In genomic region chr10:4231439-4231838, GRCh38 we compare ENCODE assay signal across 24 cellular contexts.
"Had no signal": no experiment of that assay in that cellular context is flagged by ENCODE, and none has a peak within 500 bp of the region (broad histone marks: within the 10 kb centered on the region; RNA-seq: fewer than 3 reads in every experiment).

No MANE protein-coding gene starts in this region.

- DNase-seq: colonic mucosa; cortex of kidney; dermis blood vessel endothelial cell; dorsolateral prefrontal cortex; effector CD4-positive, alpha-beta T cell; effector CD8-positive, alpha-beta T cell; effector memory CD4-positive, alpha-beta T cell; effector memory CD8-positive, alpha-beta T cell; endodermal cell; erythroblast; esophagus squamous epithelium; foreskin fibroblast; foreskin keratinocyte; foreskin melanocyte; gastrocnemius medialis; glutamatergic neuron; head of caudate nucleus; heart left ventricle; heart right ventricle had no signal

- H3K4me1 ChIP-seq: colonic mucosa, esophagus muscularis mucosa, esophagus squamous epithelium, gastrocnemius medialis, gastroesophageal sphincter, heart left ventricle had no signal

- H3K27ac ChIP-seq: colonic mucosa, coronary artery, dorsolateral prefrontal cortex, epithelial cell of prostate, esophagus muscularis mucosa, esophagus squamous epithelium, foreskin keratinocyte, gastrocnemius medialis, gastroesophageal sphincter, heart left ventricle, heart right ventricle had no signal

- H3K27me3 ChIP-seq: colonic mucosa, dorsolateral prefrontal cortex, esophagus muscularis mucosa, esophagus squamous epithelium, foreskin keratinocyte, gastrocnemius medialis, gastroesophageal sphincter, heart left ventricle, heart right ventricle had no signal

- ATAC-seq: effector memory CD8-positive, alpha-beta T cell; esophagus mucosa; foreskin keratinocyte; gastrocnemius medialis; gastroesophageal sphincter; heart left ventricle; heart right ventricle had no signal

- H3K36me3 ChIP-seq: colonic mucosa, esophagus muscularis mucosa, esophagus squamous epithelium, gastrocnemius medialis, gastroesophageal sphincter had no signal

- H3K4me3 ChIP-seq: colonic mucosa, coronary artery, dorsolateral prefrontal cortex, esophagus muscularis mucosa, esophagus squamous epithelium, gastrocnemius medialis, gastroesophageal sphincter, heart left ventricle, heart right ventricle had no signal

- H3K9me3 ChIP-seq: colonic mucosa, esophagus squamous epithelium, gastrocnemius medialis had no signal
